Comparison of ENCODE assay signal across 9 cellular contexts in the genomic region with DNA sequence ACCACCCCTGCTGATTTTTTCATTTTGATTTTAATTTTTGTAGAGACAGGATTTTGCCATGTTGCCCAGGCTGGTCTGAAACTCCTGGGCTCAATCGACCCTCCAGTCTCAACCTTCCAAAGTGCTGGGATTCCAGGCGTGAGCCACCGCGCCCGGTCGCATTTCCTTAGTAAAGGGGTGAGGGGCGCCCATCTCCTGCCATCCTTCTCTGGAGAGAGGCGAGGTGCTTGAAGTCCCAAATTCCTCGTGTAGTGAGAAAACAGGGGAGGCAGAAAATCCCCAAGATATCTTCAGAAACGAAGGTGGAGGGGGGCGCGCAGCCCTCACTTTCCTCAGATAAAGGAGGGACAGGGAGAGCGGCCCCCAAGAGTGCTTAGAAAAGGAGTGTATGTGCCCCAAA. TPM values are rescaled to one million over a fixed set of nuclear protein-coding genes. Genes with fewer than 3 reads are reported as not detected.
A peak's percentile ranks its signal among the peaks of the same experiment; 100 is the strongest.
DNase-seq lines count a peak whose midpoint lies in the region; ATAC-seq and TF ChIP-seq lines count a peak whose summit lies in the region.
"Had no signal": no experiment of that assay in that cellular context is flagged by ENCODE, and none has a peak within 500 bp of the region (broad histone marks: within the 10 kb centered on the region; RNA-seq: fewer than 3 reads in every experiment).

No MANE protein-coding gene starts in this region.

- ATAC-seq in upper lobe of right lung = no peak
- ATAC-seq in HG02798 (IDR thresholded peaks at IDR 0.05; ENCODE audit: poor library complexity, unreplicated experiment) = no peak

- intact Hi-C loops in cardiac septum (cut with DNase I) (no loop called here), MCF 10A (cut with micrococcal nuclease) (no loop called here), upper lobe of right lung (cut with DNase I) (no loop called here)

- WGBS in mesenchymal stem cell = 93% methylated on average over 13 of the region's 13 CpGs

- H3K36me3 ChIP-seq in cardiac muscle cell (no peaks in the 10 kb centered on the region), mesenchymal stem cell (ENCODE audit: control insufficient read depth in 1 of 2, insufficient read depth in 2 of 2, low read depth in 1 of 2, low read length in 2 of 2) (no peaks in the 10 kb centered on the region), upper lobe of right lung (no peaks in the 10 kb centered on the region)

- H2BK5ac ChIP-seq in mesenchymal stem cell (ENCODE audit: low read depth, low read length, poor library complexity, severe bottlenecking) = no peak overlapping the region

- peak overlapping the region; percentile 96 for H4K8ac ChIP-seq in mesenchymal stem cell (ENCODE audit: low read length)

- peak overlapping the region in 1 of 2 experiments; percentile 31 for H3K23ac ChIP-seq in mesenchymal stem cell (ENCODE audit: low read length in 2 of 2)

- POLR2A ChIA-PET in MCF 10A (lab: Yijun Ruan, JAX) = interaction anchor here (0.7 to 2.4 kb wide), 7 partner anchors 12 to 1350 kb away, joined by 3 to 48 read pairs (median 4); partner anchors contain the start of gene GATAD2A

- H3K27ac ChIP-seq in cardiac muscle cell (peak overlapping the region; percentile 89), mesenchymal stem cell (ENCODE audit: low read length, poor library complexity, severe bottlenecking) (no peak overlapping the region), upper lobe of right lung (peak overlapping the region; percentile 92)

- H2BK15ac ChIP-seq in mesenchymal stem cell (ENCODE audit: low read depth, poor library complexity, severe bottlenecking) = no peak overlapping the region

- no peaks in the 10 kb centered on the region for H3K27me3 Mint-ChIP-seq in MCF 10A (ENCODE audit: insufficient read depth, unreplicated experiment)

- H3K4me3 ChIP-seq in cardiac muscle cell (no peak overlapping the region), mesenchymal stem cell (ENCODE audit: insufficient read depth in 1 of 2, low read depth in 1 of 2, low read length in 2 of 2) (peak overlapping the region in 1 of 2 experiments; percentile 79), upper lobe of right lung (peak overlapping the region; percentile 85)

- no peak for TF ChIP-seq CTCF in cardiac muscle cell (IDR thresholded peaks at IDR 0.05; ENCODE audit: low read depth, low read length)
- no peak for TF ChIP-seq CTCF in MCF 10A (IDR thresholded peaks at IDR 0.05; ENCODE audit: unreplicated experiment)
- no peak for TF ChIP-seq CTCF in upper lobe of right lung (IDR thresholded peaks at IDR 0.05)

- peaks cover 25% of the 10 kb centered on the region for H3K4me1 Mint-ChIP-seq in MCF 10A (ENCODE audit: insufficient read depth, unreplicated experiment)

- no peaks in the 10 kb centered on the region for H3K9me3 Mint-ChIP-seq in MCF 10A (ENCODE audit: unreplicated experiment)

- H3K9me3 ChIP-seq in cardiac muscle cell (ENCODE audit: low read depth) (no peaks in the 10 kb centered on the region), mesenchymal stem cell (ENCODE audit: control insufficient read depth, low read length) (no peaks in the 10 kb centered on the region), upper lobe of right lung (no peaks in the 10 kb centered on the region)

- no peak overlapping the region for H4K91ac ChIP-seq in mesenchymal stem cell (ENCODE audit: low read length)

- H2AFZ ChIP-seq in mesenchymal stem cell (ENCODE audit: low read depth, low read length) = no peak overlapping the region

- peak overlapping the region in 1 of 2 experiments; percentile 89 for H3K18ac ChIP-seq in mesenchymal stem cell (ENCODE audit: low read depth in 1 of 2, low read length in 2 of 2)

- H2BK12ac ChIP-seq in mesenchymal stem cell (ENCODE audit: low read length in 2 of 2) = no peak overlapping the region

- H3K9ac ChIP-seq in mesenchymal stem cell (ENCODE audit: low read length) = peak overlapping the region; percentile 92

- H3K4me3 Mint-ChIP-seq in MCF 10A (ENCODE audit: unreplicated experiment) = peak overlapping the region; percentile 95

- H3K4me1 ChIP-seq in cardiac muscle cell (ENCODE audit: low read depth) = peaks cover 18% of the 10 kb centered on the region
- peaks cover 12% of the 10 kb centered on the region for H3K4me1 ChIP-seq in mesenchymal stem cell (ENCODE audit: control insufficient read depth, insufficient read depth, low read depth, low read length)
- peaks cover 46% of the 10 kb centered on the region for H3K4me1 ChIP-seq in upper lobe of right lung

- H3K4ac ChIP-seq in mesenchymal stem cell (ENCODE audit: low read depth in 1 of 2, low read length in 2 of 2) = peak overlapping the region in 1 of 2 experiments; percentile 21

- H3K27me3 ChIP-seq in cardiac muscle cell (no peaks in the 10 kb centered on the region), mesenchymal stem cell (ENCODE audit: control insufficient read depth in 1 of 2, insufficient read depth in 1 of 2, low read length in 2 of 2) (no peaks in the 10 kb centered on the region), upper lobe of right lung (no peaks in the 10 kb centered on the region)

- peak overlapping the region; percentile 40 for H3K4me2 ChIP-seq in mesenchymal stem cell (ENCODE audit: low read length, poor library complexity, severe bottlenecking)

- DNase-seq in cardiac muscle cell (ENCODE audit: low read depth in 1 of 2, low spot score in 1 of 2) = no peak
- no peak for DNase-seq in cardiac septum (ENCODE audit: low spot score)
- no peak for DNase-seq in MCF 10A (ENCODE audit: unreplicated experiment)
- no peak for DNase-seq in mesenchymal stem cell
- DNase-seq in upper lobe of right lung = no peak
- no peak for DNase-seq in NCI-H1048 (lab: John Stamatoyannopoulos, UW)
- DNase-seq in NCI-H1436 treated with DMSO at 0.1 percent for 48 hours (lab: John Stamatoyannopoulos, UW) = no peak
- DNase-seq: DMS 273 treated with DMSO at 0.1 percent for 48 hours had no signal

- H2BK120ac ChIP-seq in mesenchymal stem cell (ENCODE audit: low read depth, low read length) = peak overlapping the region; percentile 94

- H2AK5ac ChIP-seq in mesenchymal stem cell (ENCODE audit: low read length, severe bottlenecking) = peak overlapping the region; percentile 82

- no peak overlapping the region for H3K14ac ChIP-seq in mesenchymal stem cell (ENCODE audit: low read length in 2 of 2)

- CTCF ChIA-PET in MCF 10A (lab: Yijun Ruan, JAX) = interaction anchor here (0.5 to 1.2 kb wide), 7 partner anchors 18 to 878 kb away, joined by 3 read pairs; no protein-coding TSS in a partner anchor

- peaks cover 13% of the 10 kb centered on the region for H3K36me3 Mint-ChIP-seq in MCF 10A (ENCODE audit: insufficient read depth, unreplicated experiment)

- no TSS peak for BruUV-seq in MCF 10A (replicated peaks; lab: Mats Ljungman, UMichigan)

- H3K27ac Mint-ChIP-seq in MCF 10A (ENCODE audit: low read depth, unreplicated experiment) = no peak overlapping the region

- H3K79me1 ChIP-seq in mesenchymal stem cell (replicated peaks; ENCODE audit: low read length, poor library complexity, severe bottlenecking) = peaks cover 33% of the 10 kb centered on the region

RNA-seq across cellular contexts. Expression of gene GATAD2A, which starts 21.0 kb away (rescaled TPM):
- total RNA-seq in cardiac muscle cell = 72.9 and 98.3 TPM in 2 replicates
- 32.3 and 39.4 TPM in 2 replicates for polyA plus RNA-seq in cardiac muscle cell
- 39.9 TPM for total RNA-seq in cardiac septum
- total RNA-seq in MCF 10A (2022) = 77.4 and 91.5 TPM in 2 replicates
- 46.1 TPM for polyA plus RNA-seq in mesenchymal stem cell (2013, experiment 1 of 2)
- 42.5 TPM for polyA plus RNA-seq in mesenchymal stem cell (2013, experiment 2 of 2)
- total RNA-seq in upper lobe of right lung = 85.8 TPM
